1 cellular context compared by ENCODE assay signal in genomic region chr6:154536255-154536654, GRCh38.
TF ChIP-seq lines count a peak whose summit lies in the region.

No MANE protein-coding gene starts in this region.

TF ChIP-seq in WTC11, 78 proteins besides CTCF, POLR2A, EP300 and RAD21 (continued from another document):
- TF ChIP-seq, protein P1, sequence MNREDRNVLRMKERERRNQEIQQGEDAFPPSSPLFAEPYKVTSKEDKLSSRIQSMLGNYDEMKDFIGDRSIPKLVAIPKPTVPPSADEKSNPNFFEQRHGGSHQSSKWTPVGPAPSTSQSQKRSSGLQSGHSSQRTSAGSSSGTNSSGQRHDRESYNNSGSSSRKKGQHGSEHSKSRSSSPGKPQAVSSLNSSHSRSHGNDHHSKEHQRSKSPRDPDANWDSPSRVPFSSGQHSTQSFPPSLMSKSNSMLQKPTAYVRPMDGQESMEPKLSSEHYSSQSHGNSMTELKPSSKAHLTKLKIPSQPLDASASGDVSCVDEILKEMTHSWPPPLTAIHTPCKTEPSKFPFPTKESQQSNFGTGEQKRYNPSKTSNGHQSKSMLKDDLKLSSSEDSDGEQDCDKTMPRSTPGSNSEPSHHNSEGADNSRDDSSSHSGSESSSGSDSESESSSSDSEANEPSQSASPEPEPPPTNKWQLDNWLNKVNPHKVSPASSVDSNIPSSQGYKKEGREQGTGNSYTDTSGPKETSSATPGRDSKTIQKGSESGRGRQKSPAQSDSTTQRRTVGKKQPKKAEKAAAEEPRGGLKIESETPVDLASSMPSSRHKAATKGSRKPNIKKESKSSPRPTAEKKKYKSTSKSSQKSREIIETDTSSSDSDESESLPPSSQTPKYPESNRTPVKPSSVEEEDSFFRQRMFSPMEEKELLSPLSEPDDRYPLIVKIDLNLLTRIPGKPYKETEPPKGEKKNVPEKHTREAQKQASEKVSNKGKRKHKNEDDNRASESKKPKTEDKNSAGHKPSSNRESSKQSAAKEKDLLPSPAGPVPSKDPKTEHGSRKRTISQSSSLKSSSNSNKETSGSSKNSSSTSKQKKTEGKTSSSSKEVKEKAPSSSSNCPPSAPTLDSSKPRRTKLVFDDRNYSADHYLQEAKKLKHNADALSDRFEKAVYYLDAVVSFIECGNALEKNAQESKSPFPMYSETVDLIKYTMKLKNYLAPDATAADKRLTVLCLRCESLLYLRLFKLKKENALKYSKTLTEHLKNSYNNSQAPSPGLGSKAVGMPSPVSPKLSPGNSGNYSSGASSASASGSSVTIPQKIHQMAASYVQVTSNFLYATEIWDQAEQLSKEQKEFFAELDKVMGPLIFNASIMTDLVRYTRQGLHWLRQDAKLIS (CRISPR knock-in tag; IDR thresholded peaks at IDR 0.05; ENCODE audit: borderline replicate concordance): no peak
- no peak for TF ChIP-seq ZNF263 (CRISPR knock-in tag; IDR thresholded peaks at IDR 0.05; ENCODE audit: low read depth)
